ENCODE assay signal across 17 cellular contexts in the genomic region with DNA sequence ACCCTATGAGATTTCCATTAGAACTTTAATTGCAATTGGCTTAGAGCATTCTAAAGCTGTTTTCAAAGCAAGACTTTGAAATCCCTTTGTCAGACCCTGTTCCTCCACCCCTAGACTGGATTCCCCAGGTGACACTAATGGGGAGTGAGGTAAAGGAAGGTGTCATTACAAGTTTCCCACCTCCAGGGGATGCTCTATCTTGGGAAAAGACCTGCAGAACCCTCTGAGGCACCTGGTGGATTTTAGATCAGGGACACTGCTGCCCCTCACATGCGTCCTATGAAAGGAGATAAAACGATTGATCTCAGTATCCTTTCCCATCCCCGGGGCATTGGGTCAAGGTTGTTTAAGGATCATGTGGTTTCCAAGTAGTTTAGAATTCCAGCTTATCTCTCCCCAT.
DNase-seq lines count a peak whose midpoint lies in the region; ATAC-seq, FAIRE-seq and TF ChIP-seq lines count a peak whose summit lies in the region.
"Had no signal": no experiment of that assay in that cellular context is flagged by ENCODE, and none has a peak within 500 bp of the region (broad histone marks: within the 10 kb centered on the region; RNA-seq: fewer than 3 reads in every experiment).

No MANE protein-coding gene starts in this region.

- peak; percentile 26 for DNase-seq in MCF 10A (ENCODE audit: unreplicated experiment)
- no peak for DNase-seq in breast epithelium (ENCODE audit: low spot score in 2 of 2)
- peak in 1 of 2 experiments; percentile 45 for DNase-seq in H1 (ENCODE audit: low read depth in 1 of 2, low spot score in 2 of 2)
- DNase-seq in OCI-LY7 (ENCODE audit: low spot score) = no peak
- DNase-seq in AG08395 (ENCODE audit: low spot score) = no peak
- DNase-seq in pancreas = no peak
- DNase-seq in esophagus squamous epithelium (lab: John Stamatoyannopoulos, UW) = no peak
- DNase-seq: activated CD4-positive, alpha-beta T cell treated with anti-CD3 and anti-CD28 coated beads for 48 hours; CD4-positive, alpha-beta memory T cell; lower lobe of right lung; NCI-H2171 treated with DMSO at 0.1 percent for 48 hours; sigmoid colon; stomach; upper lobe of left lung had no signal

- H2BK15ac ChIP-seq in H1 (ENCODE audit: low read length) = no peak overlapping the region

- H3K36me3 ChIP-seq in breast epithelium (no peaks in the 10 kb centered on the region), H1 (ENCODE audit: control insufficient read depth in 2 of 4, insufficient read depth in 4 of 4, low read length in 3 of 4) (no peaks in the 10 kb centered on the region), OCI-LY7 (ENCODE audit: insufficient read depth, low read length) (no peaks in the 10 kb centered on the region), pancreas (no peaks in the 10 kb centered on the region), esophagus squamous epithelium (no peaks in the 10 kb centered on the region)
- H3K36me3 ChIP-seq: cardiac muscle cell, lower lobe of right lung, sigmoid colon, stomach, upper lobe of left lung had no signal

- TF ChIP-seq CTCF in MCF 10A (IDR thresholded peaks at IDR 0.05; ENCODE audit: unreplicated experiment) = no peak
- no peak for TF ChIP-seq CTCF in breast epithelium (IDR thresholded peaks at IDR 0.05)
- peak; percentile 15 to 80 (median 73) for TF ChIP-seq CTCF in H1 (IDR thresholded peaks at IDR 0.05; ENCODE audit: control extremely low read depth in 1 of 3, insufficient read depth in 1 of 3, low read depth in 1 of 3, low read length in 3 of 3)
- no peak for TF ChIP-seq CTCF in OCI-LY7 (conservative IDR thresholded peaks at IDR 0.05; ENCODE audit: low read length)
- no peak for TF ChIP-seq CTCF in pancreas (IDR thresholded peaks at IDR 0.05)
- no peak for TF ChIP-seq CTCF in esophagus squamous epithelium (IDR thresholded peaks at IDR 0.05)

- no TSS peak for BruUV-seq in MCF 10A (replicated peaks; lab: Mats Ljungman, UMichigan)
- no TSS peak for BruUV-seq in OCI-LY7 (replicated peaks; lab: Mats Ljungman, UMichigan)

- no peak overlapping the region for H2AK5ac ChIP-seq in H1 (ENCODE audit: low read depth, low read length)

- H3K27ac ChIP-seq in breast epithelium (no peak overlapping the region), H1 (ENCODE audit: low read depth, low read length) (no peak overlapping the region), OCI-LY7 (ENCODE audit: low read depth, low read length, poor library complexity, severe bottlenecking) (no peak overlapping the region), pancreas (no peak overlapping the region), esophagus squamous epithelium (no peak overlapping the region)
- H3K27ac ChIP-seq: cardiac muscle cell, lower lobe of right lung, RWPE1, sigmoid colon, stomach, upper lobe of left lung had no signal

- WGBS in H1 (ENCODE audit: extremely low coverage in 1 of 2, insufficient coverage in 1 of 2, insufficient read length in 1 of 2, insufficient replicate concordance in 2 of 2, low coverage in 1 of 2, low lambda C conversion rate in 2 of 2, missing lambda C conversion rate in 1 of 2), 2 experiments = 67% methylated on average over 3 of the region's 3 CpGs; no CpG with 5 or more reads in 1 of the 2 experiments
- 31 to 34% methylated on average over 3 of the region's 3 CpGs for WGBS in pancreas, 2 donors
- 73 to 78% methylated on average over 3 of the region's 3 CpGs for WGBS in esophagus squamous epithelium, 2 donors

- H3K23me2 ChIP-seq in H1 (ENCODE audit: low read depth, low read length) = no peaks in the 10 kb centered on the region

- H3K27me3 ChIP-seq in breast epithelium (no peaks in the 10 kb centered on the region), H1 (replicated peaks in 1 of 4; ENCODE audit: control insufficient read depth in 3 of 4, extremely low read depth in 1 of 4, insufficient read depth in 3 of 4, low read length in 3 of 4) (no peaks in the 10 kb centered on the region), pancreas (peaks cover 0 to 8% (median 0%) of the 10 kb centered on the region in 4 donors), esophagus squamous epithelium (no peaks in the 10 kb centered on the region)
- H3K27me3 ChIP-seq: cardiac muscle cell, sigmoid colon, stomach, upper lobe of left lung had no signal

- H3K4me3 ChIP-seq in breast epithelium (no peak overlapping the region), H1 (ENCODE audit: extremely low read depth in 1 of 4, insufficient read depth in 2 of 4, low read depth in 3 of 4, low read length in 4 of 4) (no peak overlapping the region), OCI-LY7 (ENCODE audit: low read depth, low read length, poor library complexity, severe bottlenecking) (no peak overlapping the region), pancreas (no peak overlapping the region), esophagus squamous epithelium (no peak overlapping the region)
- H3K4me3 ChIP-seq: cardiac muscle cell, lower lobe of right lung, sigmoid colon, stomach, upper lobe of left lung had no signal

- intact Hi-C loops in MCF 10A (cut with micrococcal nuclease) = no loop called here
- intact Hi-C loops in breast epithelium (cut with DNase I; ENCODE audit: low total_unique reads) = no loop called here
- intact Hi-C loops in OCI-LY7 (cut with micrococcal nuclease; ENCODE audit: unreplicated experiment) = no loop called here
- intact Hi-C loops in pancreas (cut with DNase I) = no loop called here
- intact Hi-C loops in esophagus squamous epithelium (cut with DNase I) = no loop called here

- H2AFZ ChIP-seq in H1 (ENCODE audit: low read length) = no peak overlapping the region
- H2AFZ ChIP-seq in OCI-LY7 (ENCODE audit: low read length) = no peak overlapping the region

- H4K5ac ChIP-seq in H1 (ENCODE audit: insufficient read length, low read depth, low read length) = no peak overlapping the region

- H3K79me1 ChIP-seq in H1 (ENCODE audit: low read depth, low read length) = no peaks in the 10 kb centered on the region

- CTCF ChIA-PET in MCF 10A (lab: Yijun Ruan, JAX) (interaction anchor here (0.6 kb wide), 1 partner anchor 366 kb away, joined by 3 read pairs; no protein-coding TSS in a partner anchor), H1 (lab: Charles Lee; ENCODE audit: partially characterized antibody) (interaction anchor here (0.6 to 3.4 kb wide), 23 partner anchors 10 to 583 kb away, joined by 3 to 19 read pairs (median 4); a partner anchor contains a TSS), OCI-LY7 (lab: Charles Lee; ENCODE audit: unreplicated experiment) (no interaction called here)

- no peak overlapping the region for H2BK5ac ChIP-seq in H1 (ENCODE audit: low read depth, low read length)

- no peaks in the 10 kb centered on the region for H3K27me3 Mint-ChIP-seq in MCF 10A (ENCODE audit: insufficient read depth, unreplicated experiment)

- H3K4me1 ChIP-seq in breast epithelium = no peaks in the 10 kb centered on the region
- H3K4me1 ChIP-seq in H1 (replicated peaks in 1 of 4; ENCODE audit: control insufficient read depth in 3 of 4, insufficient read depth in 4 of 4, low read length in 3 of 4) = 0 out of 7 replicates have a peak, but pooled peaks cover 0 to 2% (median 0%) of the 10 kb centered on the region in 4 experiments
- H3K4me1 ChIP-seq in OCI-LY7 (ENCODE audit: insufficient read depth, low read length, poor library complexity, severe bottlenecking) = no peaks in the 10 kb centered on the region
- H3K4me1 ChIP-seq in pancreas = no peaks in the 10 kb centered on the region
- peaks cover 0 to 20% (median 0%) of the 10 kb centered on the region in 3 donors for H3K4me1 ChIP-seq in esophagus squamous epithelium
- H3K4me1 ChIP-seq: lower lobe of right lung, stomach, upper lobe of left lung had no signal

- H3K9me3 ChIP-seq in breast epithelium (no peaks in the 10 kb centered on the region), H1 (ENCODE audit: insufficient read depth in 2 of 2, low read depth in 1 of 2, low read length in 1 of 2) (no peaks in the 10 kb centered on the region), OCI-LY7 (ENCODE audit: low read length) (no peaks in the 10 kb centered on the region), pancreas (no peaks in the 10 kb centered on the region), esophagus squamous epithelium (no peaks in the 10 kb centered on the region)
- H3K9me3 ChIP-seq: lower lobe of right lung, sigmoid colon, stomach, upper lobe of left lung had no signal

- no peak overlapping the region for H2BK12ac ChIP-seq in H1 (ENCODE audit: low read depth, low read length)

- no peak for ATAC-seq in pancreas
- ATAC-seq: lower lobe of right lung had no signal

- H3K4me2 ChIP-seq in H1 (ENCODE audit: insufficient read depth in 1 of 2, low read depth in 2 of 2, low read length in 2 of 2) (no peak overlapping the region), OCI-LY7 (ENCODE audit: low read length) (no peak overlapping the region)

- no peak overlapping the region for H4K8ac ChIP-seq in H1 (ENCODE audit: extremely low read depth, insufficient read depth, low read length)

- no peaks in the 10 kb centered on the region for H3K9me2 ChIP-seq in OCI-LY7 (ENCODE audit: insufficient read depth, low read length)

- no peak overlapping the region for H4K91ac ChIP-seq in H1 (replicated peaks; ENCODE audit: insufficient read length, low read length)

- TF ChIP-seq RAD21 in Ishikawa (IDR thresholded peaks at IDR 0.05; ENCODE audit: low read depth) (peak; percentile 43; the same call in 1 of the 2 replicates), H1 (IDR thresholded peaks at IDR 0.05 in 1 of 2, conservative IDR thresholded peaks at IDR 0.05 in 1 of 2; ENCODE audit: low read depth in 2 of 2, low read length in 2 of 2) (peak; percentile 69 to 76)

- TF ChIP-seq POLR2A in breast epithelium (IDR thresholded peaks at IDR 0.05) (no peak), H1 (IDR thresholded peaks at IDR 0.05; ENCODE audit: control extremely low read depth in 1 of 2, low read depth in 2 of 2, low read length in 2 of 2) (no peak), esophagus squamous epithelium (IDR thresholded peaks at IDR 0.05) (no peak)

- no peak overlapping the region for H3K27ac Mint-ChIP-seq in MCF 10A (ENCODE audit: low read depth, unreplicated experiment)
- H3K27ac Mint-ChIP-seq: CD4-positive, alpha-beta memory T cell had no signal

- H3K9ac ChIP-seq in H1 (replicated peaks in 1 of 4; ENCODE audit: extremely low read depth in 1 of 4, low read depth in 3 of 4, low read length in 3 of 4) = no peak overlapping the region

- H3K9me3 Mint-ChIP-seq in MCF 10A (ENCODE audit: unreplicated experiment) = no peaks in the 10 kb centered on the region

- H3K4me1 Mint-ChIP-seq in MCF 10A (ENCODE audit: insufficient read depth, unreplicated experiment) = no peaks in the 10 kb centered on the region
- H3K4me1 Mint-ChIP-seq: CD4-positive, alpha-beta memory T cell had no signal

- H3K18ac ChIP-seq in H1 (ENCODE audit: extremely low read depth, low read length) = no peak overlapping the region

- H3K79me2 ChIP-seq in H1 (ENCODE audit: control insufficient read depth in 1 of 2, insufficient read depth in 2 of 2, low read length in 2 of 2) (no peaks in the 10 kb centered on the region), OCI-LY7 (ENCODE audit: insufficient read depth, low read depth, low read length) (no peaks in the 10 kb centered on the region)

- H3K4me3 Mint-ChIP-seq in MCF 10A (ENCODE audit: unreplicated experiment) = no peak overlapping the region
- H3K4me3 Mint-ChIP-seq: CD4-positive, alpha-beta memory T cell had no signal

- H4K20me1 ChIP-seq in H1 (replicated peaks in 1 of 2; ENCODE audit: control insufficient read depth in 1 of 2, insufficient read depth in 2 of 2, low read length in 2 of 2) = no peaks in the 10 kb centered on the region
- no peaks in the 10 kb centered on the region; the same call in 1 of the 2 replicates for H4K20me1 ChIP-seq in OCI-LY7 (ENCODE audit: insufficient read depth, low read length)

- H2BK20ac ChIP-seq in H1 (ENCODE audit: low read length) = no peak overlapping the region

- no peak overlapping the region for H3K14ac ChIP-seq in H1 (ENCODE audit: insufficient read length)

- H3K36me3 Mint-ChIP-seq in MCF 10A (ENCODE audit: insufficient read depth, unreplicated experiment) = no peaks in the 10 kb centered on the region
- H3K36me3 Mint-ChIP-seq: CD4-positive, alpha-beta memory T cell had no signal

- no peak overlapping the region for H3K4ac ChIP-seq in H1 (replicated peaks; ENCODE audit: insufficient read length, low read depth, low read length)

- H3K56ac ChIP-seq in H1 (replicated peaks; ENCODE audit: insufficient read length, low read depth, low read length) = no peak overlapping the region

- no peak overlapping the region for H2BK120ac ChIP-seq in H1 (replicated peaks; ENCODE audit: low read depth, low read length)

- TF ChIP-seq EP300 in Ishikawa (IDR thresholded peaks at IDR 0.05; ENCODE audit: borderline replicate concordance) = no peak
- TF ChIP-seq EP300 in H1 (IDR thresholded peaks at IDR 0.05; ENCODE audit: borderline replicate concordance in 1 of 2, low read depth in 2 of 2, low read length in 2 of 2) = no peak

- FAIRE-seq in H1 (lab: Jason Lieb, UNC) = peak; percentile 13
- FAIRE-seq in pancreas (lab: Jason Lieb, UNC) = no peak

- POLR2A ChIA-PET in MCF 10A (lab: Yijun Ruan, JAX) = interaction anchor here (1.3 kb wide), 1 partner anchor 46 kb away, joined by 3 read pairs; no protein-coding TSS in a partner anchor
- POLR2A ChIA-PET in H1 (lab: Charles Lee; ENCODE audit: partially characterized antibody) = no interaction called here
- POLR2A ChIA-PET in OCI-LY7 (lab: Charles Lee) = interaction anchor here (0.5 kb wide), 1 partner anchor 359 kb away, joined by 4 read pairs; no protein-coding TSS in a partner anchor

- no peak overlapping the region for H3K23ac ChIP-seq in H1 (ENCODE audit: insufficient read length)

Comparison
In these comparisons a context has a peak if more than half of its experiments do, and no peak if none do; other contexts are left out.
1. CTCF ChIP-seq: peak in H1 (3 of 3); none in MCF 10A (single experiment), breast epithelium (0 of 3), OCI-LY7 (single experiment), pancreas (0 of 4) and esophagus squamous epithelium (0 of 6).